25 cellular contexts compared by ENCODE assay signal in genomic region chrX:49197543-49198087, GRCh38. TPM values are rescaled to one million over a fixed set of nuclear protein-coding genes. Genes with fewer than 3 reads are reported as not detected.
DNase-seq lines count a peak whose midpoint lies in the region; ATAC-seq and TF ChIP-seq lines count a peak whose summit lies in the region.
"Had no signal": no experiment of that assay in that cellular context is flagged by ENCODE, and none has a peak within 500 bp of the region (broad histone marks: within the 10 kb centered on the region; RNA-seq: fewer than 3 reads in every experiment).

No MANE protein-coding gene starts in this region.

- no peaks in the 10 kb centered on the region for H3K27me3 Mint-ChIP-seq in activated CD4-positive, alpha-beta T cell treated with anti-CD3 and anti-CD28 coated beads for 36 hours

- peaks cover 0 to 38% (median 3%) of the 10 kb centered on the region in 45 donors for H3K27me3 ChIP-seq in dorsolateral prefrontal cortex
- peaks cover 4% of the 10 kb centered on the region for H3K27me3 ChIP-seq in osteoblast (ENCODE audit: insufficient read depth, low read length)
- H3K27me3 ChIP-seq: SJCRH30 had no signal

- no peaks in the 10 kb centered on the region for H3K79me2 ChIP-seq in osteoblast (ENCODE audit: insufficient read depth, low read length)

- in situ Hi-C loops in GM13976 (cut with MboI; ENCODE audit: low sequenced_read_pairs, unreplicated experiment) = no loop called here

- no peaks in the 10 kb centered on the region for H3K9me3 Mint-ChIP-seq in activated CD4-positive, alpha-beta T cell treated with anti-CD3 and anti-CD28 coated beads for 36 hours (ENCODE audit: low read depth)
- H3K9me3 Mint-ChIP-seq: CD4-positive, alpha-beta memory T cell had no signal

- peak overlapping the region in 42 of 59 donors; percentile 4 to 78 (median 66) for H3K4me3 ChIP-seq in dorsolateral prefrontal cortex
- H3K4me3 ChIP-seq in osteoblast (ENCODE audit: insufficient read depth, low read length) = no peak overlapping the region
- H3K4me3 ChIP-seq: BLaER1 treated with 17β-estradiol and CSF1 and Interleukin-3, amounts not matched to agents 10 nM and 100 nM; SJCRH30 had no signal

- H3K4me2 ChIP-seq in osteoblast (ENCODE audit: insufficient read depth, low read length) = no peak overlapping the region
- H3K4me2 ChIP-seq: BLaER1 treated with 17β-estradiol and CSF1 and Interleukin-3, amounts not matched to agents 10 nM and 100 nM had no signal

- TF ChIP-seq CTCF in dorsolateral prefrontal cortex (IDR thresholded peaks at IDR 0.05 in 54 of 56, conservative IDR thresholded peaks at IDR 0.05 in 2 of 56; ENCODE audit: low read depth in 1 of 56, partially characterized antibody in 56 of 56) = no peak
- no peak for TF ChIP-seq CTCF in osteoblast (IDR thresholded peaks at IDR 0.05; ENCODE audit: extremely low read depth, low read depth, low read length)
- no peak for TF ChIP-seq CTCF in GM13976 (IDR thresholded peaks at IDR 0.05; ENCODE audit: borderline replicate concordance, control extremely low read depth, extremely low read depth, insufficient read depth, missing control alignments)

- H3K36me3 ChIP-seq in osteoblast (ENCODE audit: insufficient read depth, low read length) = no peaks in the 10 kb centered on the region
- H3K36me3 ChIP-seq: BLaER1 treated with 17β-estradiol and CSF1 and Interleukin-3, amounts not matched to agents 10 nM and 100 nM; SJCRH30 had no signal

- no peak for ATAC-seq in activated CD4-positive, alpha-beta T cell treated with anti-CD3 and anti-CD28 coated beads for 36 hours
- no peak for ATAC-seq in GM19397 (IDR thresholded peaks at IDR 0.05; ENCODE audit: unreplicated experiment)
- ATAC-seq in GM18858 (IDR thresholded peaks at IDR 0.05; ENCODE audit: unreplicated experiment) = no peak
- ATAC-seq: HCT116 had no signal

- H4K20me1 ChIP-seq in osteoblast (ENCODE audit: insufficient read depth, low read length) = no peaks in the 10 kb centered on the region

- intact Hi-C loops in activated CD4-positive, alpha-beta T cell treated with anti-CD3 and anti-CD28 coated beads for 36 hours (cut with DNase I, micrococcal nuclease) = no loop called here
- intact Hi-C loops in dorsolateral prefrontal cortex (cut with DNase I) = loop anchor here (2.0 to 5.0 kb wide), 3 partner anchors 35 to 71 kb away; partner anchors contain the start of genes CCDC22 (in 1 of the 2), MAGIX (in 1 of the 2) and PPP1R3F (in 1 of the 2)

- no peaks in the 10 kb centered on the region for H3K4me1 ChIP-seq in osteoblast (ENCODE audit: insufficient read depth, low read length)
- H3K4me1 ChIP-seq: SJCRH30 had no signal

- H3K27ac Mint-ChIP-seq in activated CD4-positive, alpha-beta T cell treated with anti-CD3 and anti-CD28 coated beads for 36 hours = no peak overlapping the region

- H3K9me3 ChIP-seq in osteoblast (ENCODE audit: low read depth, low read length) = no peaks in the 10 kb centered on the region
- H3K9me3 ChIP-seq: BLaER1 treated with 17β-estradiol and CSF1 and Interleukin-3, amounts not matched to agents 10 nM and 100 nM; Caco-2; SJCRH30 had no signal

- POLR2A ChIA-PET in activated CD4-positive, alpha-beta T cell treated with anti-CD3 and anti-CD28 coated beads for 36 hours (lab: Charles Lee) = no interaction called here

- peak overlapping the region in 6 of 59 donors; percentile 11 to 93 (median 40) for H3K27ac ChIP-seq in dorsolateral prefrontal cortex
- no peak overlapping the region for H3K27ac ChIP-seq in osteoblast (ENCODE audit: low read depth, low read length)
- H3K27ac ChIP-seq: 22Rv1; BLaER1 treated with 17β-estradiol and CSF1 and Interleukin-3, amounts not matched to agents 10 nM and 100 nM; SJCRH30 had no signal

- H3K4me3 Mint-ChIP-seq in activated CD4-positive, alpha-beta T cell treated with anti-CD3 and anti-CD28 coated beads for 36 hours = peak overlapping the region; percentile 60

- CTCF ChIA-PET in activated CD4-positive, alpha-beta T cell treated with anti-CD3 and anti-CD28 coated beads for 36 hours (lab: Charles Lee) = no interaction called here

- no peak for DNase-seq in activated CD4-positive, alpha-beta T cell treated with anti-CD3 and anti-CD28 coated beads for 36 hours
- DNase-seq in activated CD4-positive, alpha-beta T cell treated with anti-CD3 and anti-CD28 coated beads for 48 hours = no peak
- DNase-seq in NCI-H82 treated with DMSO at 0.1 percent for 48 hours (lab: John Stamatoyannopoulos, UW; ENCODE audit: unreplicated experiment) (peak; percentile 77), dorsolateral prefrontal cortex (no peak), osteoblast (ENCODE audit: insufficient read length, low spot score, missing footprints) (peak; percentile 15), GM13976 (ENCODE audit: low spot score) (no peak)
- DNase-seq: ACHN; Caco-2; CD4-positive, alpha-beta memory T cell; DMS153; GOT3; Kasumi-1; NCI-H1694; NCI-H2081 treated with DMSO at 0.1 percent for 48 hours; NCI-H2171 treated with DMSO at 0.1 percent for 48 hours; NCI-H524 treated with DMSO at 0.1 percent for 48 hours; OCI-M1; SJCRH30 had no signal

- peaks cover 35% of the 10 kb centered on the region for H3K4me1 Mint-ChIP-seq in activated CD4-positive, alpha-beta T cell treated with anti-CD3 and anti-CD28 coated beads for 36 hours

- no peaks in the 10 kb centered on the region for H3K36me3 Mint-ChIP-seq in activated CD4-positive, alpha-beta T cell treated with anti-CD3 and anti-CD28 coated beads for 36 hours (ENCODE audit: low read depth)
- H3K36me3 Mint-ChIP-seq: CD4-positive, alpha-beta memory T cell had no signal

- no peak overlapping the region for H2AFZ ChIP-seq in osteoblast (ENCODE audit: low read length)

RNA-seq across cellular contexts. Expression of gene SYP, which starts 2.4 kb away (rescaled TPM):
- 1 to 10 TPM; 7.2 to 8.5 TPM for total RNA-seq in activated CD4-positive, alpha-beta T cell treated with anti-CD3 and anti-CD28 coated beads for 36 hours
- total RNA-seq in dorsolateral prefrontal cortex (100 to 1,000 TPM; 150 to 795 (median 493) TPM), osteoblast (0.29 and 0.36 TPM in 2 replicates)

RNA-seq across cellular contexts. Expression of gene PRICKLE3, which starts 11.4 kb away (rescaled TPM):
- 10 to 100 TPM; 22.3 to 23.0 TPM for total RNA-seq in activated CD4-positive, alpha-beta T cell treated with anti-CD3 and anti-CD28 coated beads for 36 hours
- total RNA-seq in dorsolateral prefrontal cortex (1 to 10 TPM; 1.1 to 9.3 (median 3.5) TPM), osteoblast (6.9 and 7.7 TPM in 2 replicates)

RNA-seq across cellular contexts. Expression of gene PLP2, which starts 25.9 kb away (rescaled TPM):
- 100 to 1,000 TPM; 174 to 202 TPM for total RNA-seq in activated CD4-positive, alpha-beta T cell treated with anti-CD3 and anti-CD28 coated beads for 36 hours
- total RNA-seq in dorsolateral prefrontal cortex (10 to 100 TPM in 24 of 120 experiments, 1 to 10 TPM in 96; 2.2 to 24.2 (median 6.7) TPM), osteoblast (19.7 and 21.0 TPM in 2 replicates)

RNA-seq across cellular contexts. Expression of gene MAGIX, which starts 35.1 kb away (rescaled TPM):
- 1 to 10 TPM in 1 of 2 experiments, under 1 TPM in 1; 0.49 to 1.3 TPM for total RNA-seq in activated CD4-positive, alpha-beta T cell treated with anti-CD3 and anti-CD28 coated beads for 36 hours
- 1 to 10 TPM; 2.3 to 9.6 (median 5.3) TPM for total RNA-seq in dorsolateral prefrontal cortex
- total RNA-seq in osteoblast = 1.2 and 1.8 TPM in 2 replicates

RNA-seq across cellular contexts. Expression of gene CACNA1F, which starts 35.5 kb away (rescaled TPM):
- under 1 TPM; 0.65 to 0.87 TPM for total RNA-seq in activated CD4-positive, alpha-beta T cell treated with anti-CD3 and anti-CD28 coated beads for 36 hours
- 1 to 10 TPM in 95 of 120 experiments, under 1 TPM in 25; 0.39 to 4.0 (median 1.5) TPM for total RNA-seq in dorsolateral prefrontal cortex
- not detected in 2 replicates for total RNA-seq in osteoblast
- total RNA-seq: G401, MCF 10A, SJCRH30 had no signal

Comparison
In these comparisons a context has a peak if more than half of its experiments do, and no peak if none do; other contexts are left out.
1. DNase-seq: peak in NCI-H82 treated with DMSO at 0.1 percent for 48 hours (single experiment) and osteoblast (single experiment); none in activated CD4-positive, alpha-beta T cell treated with anti-CD3 and anti-CD28 coated beads for 36 hours (single experiment), activated CD4-positive, alpha-beta T cell treated with anti-CD3 and anti-CD28 coated beads for 48 hours (single experiment), dorsolateral prefrontal cortex (0 of 10) and GM13976 (single experiment).
2. RNA of gene SYP, which starts 2.4 kb away (total RNA-seq): 150 to 795 TPM in dorsolateral prefrontal cortex; 7.2 to 8.5 TPM in activated CD4-positive, alpha-beta T cell treated with anti-CD3 and anti-CD28 coated beads for 36 hours and 0.29 to 0.36 TPM in osteoblast; every median in the first group is over 10 times any median in the second.
3. intact Hi-C loops: an anchor here in dorsolateral prefrontal cortex (2.0 to 5.0 kb wide); none called in activated CD4-positive, alpha-beta T cell treated with anti-CD3 and anti-CD28 coated beads for 36 hours.